In genomic region chr9:91954841-91955471, GRCh38 we compare ENCODE assay signal across 1 cellular context.
TF ChIP-seq lines count a peak whose summit lies in the region.

No MANE protein-coding gene starts in this region.

TF ChIP-seq in SK-N-SH treated with all-trans-retinoic acid at 6 μM for 48 hours, 23 proteins besides CTCF, POLR2A, EP300 and RAD21 (continued from another document):
- TF ChIP-seq PATZ1 (CRISPR knock-in tag; IDR thresholded peaks at IDR 0.05; ENCODE audit: borderline replicate concordance) (no peak), CREB5 (CRISPR knock-in tag; IDR thresholded peaks at IDR 0.05; ENCODE audit: low read depth) (no peak), TCF4 (CRISPR knock-in tag; IDR thresholded peaks at IDR 0.05; ENCODE audit: borderline replicate concordance) (no peak)
